In genomic region chr9:131475956-131476776, GRCh38 we compare ENCODE assay signal across 9 cellular contexts. TPM values are rescaled to one million over a fixed set of nuclear protein-coding genes. Genes with fewer than 3 reads are reported as not detected.
DNase-seq lines count a peak whose midpoint lies in the region; ATAC-seq, FAIRE-seq and TF ChIP-seq lines count a peak whose summit lies in the region.
"Had no signal": no experiment of that assay in that cellular context is flagged by ENCODE, and none has a peak within 500 bp of the region (broad histone marks: within the 10 kb centered on the region; RNA-seq: fewer than 3 reads in every experiment).

No MANE protein-coding gene starts in this region.

- intact Hi-C loops in left colon (cut with DNase I, micrococcal nuclease) = loop anchor here in 1 of 2 donors (10.0 kb wide), 1 partner anchor 111 kb away; no protein-coding TSS in a partner anchor

- H3K27ac ChIP-seq in AG04450 (ENCODE audit: low read depth, low read length) (no peak overlapping the region), Karpas-422 (ENCODE audit: low read length) (no peak overlapping the region)

- peaks cover 7% of the 10 kb centered on the region for H3K27me3 Mint-ChIP-seq in HFFc6 (ENCODE audit: insufficient read depth)
- H3K27me3 Mint-ChIP-seq: activated naive CD8-positive, alpha-beta T cell treated with anti-CD3 and anti-CD28 coated beads, Interleukin-2, amount 10 ng/mL, durations not matched to agents 7 days and 5 days had no signal

- H3K36me3 ChIP-seq in bronchial epithelial cell (ENCODE audit: control insufficient read depth, insufficient read depth, low read length) = peaks cover 48% of the 10 kb centered on the region
- H3K36me3 ChIP-seq in Karpas-422 (ENCODE audit: insufficient read depth, low read length) = peaks cover 55% of the 10 kb centered on the region

- H3K4me3 Mint-ChIP-seq in HFFc6 = no peak overlapping the region
- H3K4me3 Mint-ChIP-seq: activated naive CD8-positive, alpha-beta T cell treated with anti-CD3 and anti-CD28 coated beads, Interleukin-2, amount 10 ng/mL, durations not matched to agents 7 days and 5 days had no signal

- no peaks in the 10 kb centered on the region for H3K4me1 ChIP-seq in Karpas-422 (ENCODE audit: low read length)

- DNase-seq in AG04450 (ENCODE audit: low read depth, low spot score) (no peak), HFFc6 (no peak), bronchial epithelial cell (ENCODE audit: low read depth) (no peak), left colon (peak in 1 of 2 donors; percentile 23), NAMALWA (ENCODE audit: low spot score) (no peak), Karpas-422 (no peak)
- DNase-seq: activated naive CD8-positive, alpha-beta T cell treated with anti-CD3 and anti-CD28 coated beads, Interleukin-2, amount 10 ng/mL, durations not matched to agents 7 days and 5 days had no signal

- H4K20me1 ChIP-seq in Karpas-422 (ENCODE audit: insufficient read depth, low read depth, low read length) = peaks cover 48% of the 10 kb centered on the region

- no peak overlapping the region for H3K9ac ChIP-seq in Karpas-422 (ENCODE audit: low read length)

- peak; percentile 38 for ATAC-seq in left colon
- ATAC-seq in GM21737 (IDR thresholded peaks at IDR 0.05; ENCODE audit: unreplicated experiment) = no peak
- no peak for ATAC-seq in GM18868 (IDR thresholded peaks at IDR 0.05; ENCODE audit: unreplicated experiment)

- no peak overlapping the region for H2AFZ ChIP-seq in Karpas-422 (ENCODE audit: low read length)

- H3K4me3 ChIP-seq in AG04450 (ENCODE audit: low read depth, low read length) (no peak overlapping the region), bronchial epithelial cell (ENCODE audit: low read depth, low read length) (no peak overlapping the region), Karpas-422 (ENCODE audit: low read length) (no peak overlapping the region)

- H3K9me3 ChIP-seq in AG04450 (ENCODE audit: control insufficient read depth, insufficient read depth, low read length) = no peaks in the 10 kb centered on the region
- H3K9me3 ChIP-seq in Karpas-422 (ENCODE audit: low read length) = no peaks in the 10 kb centered on the region

- H3K27me3 ChIP-seq in AG04450 (ENCODE audit: control insufficient read depth, insufficient read depth, low read length) = no peaks in the 10 kb centered on the region
- no peaks in the 10 kb centered on the region for H3K27me3 ChIP-seq in bronchial epithelial cell (ENCODE audit: control insufficient read depth, insufficient read depth, low read length)
- H3K27me3 ChIP-seq in Karpas-422 (ENCODE audit: low read length) = no peaks in the 10 kb centered on the region

- H3K9me2 ChIP-seq in Karpas-422 (replicated peaks; ENCODE audit: insufficient read depth, low read length) = no peaks in the 10 kb centered on the region

- H3K27ac Mint-ChIP-seq in HFFc6 = no peak overlapping the region
- H3K27ac Mint-ChIP-seq: activated naive CD8-positive, alpha-beta T cell treated with anti-CD3 and anti-CD28 coated beads, Interleukin-2, amount 10 ng/mL, durations not matched to agents 7 days and 5 days had no signal

- H3K9me3 Mint-ChIP-seq in HFFc6 = no peaks in the 10 kb centered on the region
- H3K9me3 Mint-ChIP-seq: activated naive CD8-positive, alpha-beta T cell treated with anti-CD3 and anti-CD28 coated beads, Interleukin-2, amount 10 ng/mL, durations not matched to agents 7 days and 5 days had no signal

- peak; percentile 30 for TF ChIP-seq CTCF in AG04450 (IDR thresholded peaks at IDR 0.05; ENCODE audit: low read depth, low read length)
- peak; percentile 71 for TF ChIP-seq CTCF in HFFc6 (IDR thresholded peaks at IDR 0.05)
- peak; percentile 40 for TF ChIP-seq CTCF in bronchial epithelial cell (IDR thresholded peaks at IDR 0.05; ENCODE audit: insufficient read depth, low read length, severe bottlenecking)

- POLR2A ChIA-PET in AG04450 (lab: Yijun Ruan, JAX) = no interaction called here

- peaks cover 37% of the 10 kb centered on the region for H3K79me2 ChIP-seq in Karpas-422 (ENCODE audit: low read length)

- H3K36me3 Mint-ChIP-seq in HFFc6 (ENCODE audit: low read depth) = peaks cover 19% of the 10 kb centered on the region

- no peak overlapping the region for H3K4me2 ChIP-seq in Karpas-422 (ENCODE audit: low read depth, low read length, poor library complexity, severe bottlenecking)

- CTCF ChIA-PET in AG04450 (lab: Charles Lee) = interaction anchor here (1.2 to 5.2 kb wide), 3 partner anchors 28 to 126 kb away, joined by 3 to 38 read pairs (median 3); no protein-coding TSS in a partner anchor

- no peak for FAIRE-seq in bronchial epithelial cell (lab: Jason Lieb, UNC)

- H3K4me1 Mint-ChIP-seq in HFFc6 (ENCODE audit: low read depth) = no peaks in the 10 kb centered on the region

RNA-seq across cellular contexts. Expression of gene POMT1, which starts 26.6 kb away (rescaled TPM):
- polyA plus RNA-seq in AG04450 (2011; rRNA removed) = 23.8 and 23.9 TPM in 2 replicates
- polyA minus RNA-seq in AG04450 (2011; rRNA and poly(A)+ RNA removed) = 11.3 and 15.2 TPM in 2 replicates
- 10 to 100 TPM; 39.0 to 45.7 (median 40.2) TPM for total RNA-seq in HFFc6 (2021; fragmentation: NEBNext Ultra II Directional; extraction: Animal tissue kit (Norgen Biotek cat#: 25700))
- total RNA-seq in bronchial epithelial cell (13.7 and 16.3 TPM in 2 replicates), left colon (10 to 100 TPM; 30.9 to 31.0 TPM)
- total RNA-seq in Karpas-422 (2014; rRNA removed; shearing (Covaris generic); ENCODE audit: low replicate concordance) = 29.0 and 33.9 TPM in 2 replicates

RNA-seq across cellular contexts. Expression of gene UCK1, which starts 54.9 kb away (rescaled TPM):
- 19.1 and 19.9 TPM in 2 replicates for polyA plus RNA-seq in AG04450 (2011; rRNA removed)
- 10.9 and 11.4 TPM in 2 replicates for polyA minus RNA-seq in AG04450 (2011; rRNA and poly(A)+ RNA removed)
- 10 to 100 TPM; 18.6 to 22.6 (median 20.8) TPM for total RNA-seq in HFFc6 (2021; fragmentation: NEBNext Ultra II Directional; extraction: Animal tissue kit (Norgen Biotek cat#: 25700))
- 15.0 and 16.1 TPM in 2 replicates for total RNA-seq in bronchial epithelial cell
- 10 to 100 TPM; 22.6 to 29.5 TPM for total RNA-seq in left colon
- total RNA-seq in Karpas-422 (2014; rRNA removed; shearing (Covaris generic); ENCODE audit: low replicate concordance) = 8.0 and 23.5 TPM in 2 replicates
